Comparison of ENCODE assay signal across 8 cellular contexts in the genomic region with DNA sequence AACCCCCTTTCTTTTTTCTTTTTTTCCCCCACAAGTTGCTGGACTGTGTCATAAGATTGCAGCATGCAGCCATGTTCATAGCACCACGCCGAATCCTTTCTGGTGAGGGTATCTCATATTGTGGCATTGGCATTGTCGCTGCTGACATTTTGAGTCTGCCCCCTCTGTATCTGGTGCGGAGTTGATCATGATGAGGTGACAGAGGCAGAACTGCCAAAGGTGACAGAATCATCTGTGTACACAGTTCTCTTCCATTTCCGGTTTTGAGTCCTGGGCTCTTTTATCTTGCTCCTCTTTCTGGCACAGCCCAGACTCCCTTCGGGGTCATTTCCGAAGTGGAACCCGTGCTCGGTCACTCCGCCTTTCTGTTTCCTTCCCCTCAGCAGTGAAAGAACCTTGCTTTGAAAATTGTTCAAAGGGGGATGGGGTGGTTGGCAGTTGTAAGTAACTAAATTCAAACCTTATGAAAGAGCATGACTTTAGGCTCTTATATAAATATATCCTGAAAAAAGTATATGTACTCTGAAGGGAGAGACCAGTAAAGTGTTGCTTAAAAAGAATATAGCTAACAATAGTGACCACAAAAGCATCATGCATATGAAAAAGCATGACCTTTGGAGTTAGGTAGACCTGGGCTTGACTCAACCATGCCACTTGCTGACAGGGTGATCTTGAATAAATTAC. TPM values are rescaled to one million over a fixed set of nuclear protein-coding genes. Genes with fewer than 3 reads are reported as not detected.
A peak's percentile ranks its signal among the peaks of the same experiment; 100 is the strongest.
DNase-seq lines count a peak whose midpoint lies in the region; ATAC-seq, FAIRE-seq and TF ChIP-seq lines count a peak whose summit lies in the region.

No MANE protein-coding gene starts in this region.

- WGBS in smooth muscle cell (ENCODE audit: low lambda C conversion rate): 61% methylated on average over 10 of the region's 10 CpGs

- H3K27me3 ChIP-seq in SJCRH30: no peaks in the 10 kb centered on the region
- H3K27me3 ChIP-seq in smooth muscle cell (ENCODE audit: low read depth): no peaks in the 10 kb centered on the region

- no peak overlapping the region for H3K4me3 Mint-ChIP-seq in mesothelial cell of epicardium
- H3K4me3 Mint-ChIP-seq in chondrocyte (ENCODE audit: unreplicated experiment): no peak overlapping the region

- no peaks in the 10 kb centered on the region for H4K20me1 ChIP-seq in smooth muscle cell (ENCODE audit: low read depth)

- TF ChIP-seq CTCF in mesothelial cell of epicardium (IDR thresholded peaks at IDR 0.05; ENCODE audit: unreplicated experiment) (no peak), smooth muscle cell (IDR thresholded peaks at IDR 0.05; ENCODE audit: borderline replicate concordance, insufficient read depth, poor library complexity, severe bottlenecking) (no peak), chondrocyte (IDR thresholded peaks at IDR 0.05) (no peak)

- H3K27ac Mint-ChIP-seq in mesothelial cell of epicardium: peak overlapping the region; percentile 15
- H3K27ac Mint-ChIP-seq in chondrocyte (ENCODE audit: unreplicated experiment): no peak overlapping the region

- no peaks in the 10 kb centered on the region for H3K79me2 ChIP-seq in smooth muscle cell (ENCODE audit: low read depth)

- FAIRE-seq in GM19239 (lab: Jason Lieb, UNC): peak; percentile 86

- no peaks in the 10 kb centered on the region for H3K4me1 ChIP-seq in SJCRH30
- no peaks in the 10 kb centered on the region for H3K4me1 ChIP-seq in smooth muscle cell (ENCODE audit: low read depth)

- ATAC-seq in HG03095 (IDR thresholded peaks at IDR 0.05; ENCODE audit: unreplicated experiment): peak; percentile 93

- no peak overlapping the region for H3K4me3 ChIP-seq in SJCRH30
- no peak overlapping the region for H3K4me3 ChIP-seq in smooth muscle cell

- H3F3A ChIP-seq in smooth muscle cell (ENCODE audit: low read depth): no peaks in the 10 kb centered on the region

- H3K4me2 ChIP-seq in smooth muscle cell: no peak overlapping the region

- H3K9me3 Mint-ChIP-seq in mesothelial cell of epicardium (no peaks in the 10 kb centered on the region), chondrocyte (ENCODE audit: low read depth) (no peaks in the 10 kb centered on the region)

- H3K9me3 ChIP-seq in SJCRH30 (replicated peaks): no peaks in the 10 kb centered on the region; the same call in 1 of the 2 replicates
- H3K9me3 ChIP-seq in smooth muscle cell (replicated peaks; ENCODE audit: low read depth): no peaks in the 10 kb centered on the region

- no peaks in the 10 kb centered on the region for H3K36me3 Mint-ChIP-seq in mesothelial cell of epicardium
- H3K36me3 Mint-ChIP-seq in chondrocyte (ENCODE audit: low read depth): no peaks in the 10 kb centered on the region

- H3K9ac ChIP-seq in smooth muscle cell (ENCODE audit: low read depth): no peak overlapping the region

- H2AFZ ChIP-seq in smooth muscle cell (ENCODE audit: low read depth): no peak overlapping the region

- DNase-seq in GM19239 (ENCODE audit: insufficient read length, low spot score): peak; percentile 38
- peak; percentile 17 for DNase-seq in activated T-cell treated with anti-CD3 and anti-CD28 coated beads, Interleukin-2, amount 50 U/mL, for 1 hour
- no peak for DNase-seq in mesothelial cell of epicardium (ENCODE audit: low spot score in 2 of 2, unreplicated experiment in 2 of 2)
- no peak for DNase-seq in SJCRH30
- no peak for DNase-seq in smooth muscle cell (lab: John Stamatoyannopoulos, UW; ENCODE audit: unreplicated experiment)
- no peak for DNase-seq in chondrocyte (ENCODE audit: low spot score)
- DNase-seq in activated CD4-positive, CD25-positive, alpha-beta regulatory T cell (lab: John Stamatoyannopoulos, UW): no peak

- peaks cover 8% of the 10 kb centered on the region for H3K4me1 Mint-ChIP-seq in mesothelial cell of epicardium
- no peaks in the 10 kb centered on the region for H3K4me1 Mint-ChIP-seq in chondrocyte (ENCODE audit: low read depth)

- H3K27me3 Mint-ChIP-seq in mesothelial cell of epicardium (ENCODE audit: low read depth): no peaks in the 10 kb centered on the region
- H3K27me3 Mint-ChIP-seq in chondrocyte (ENCODE audit: low read depth): no peaks in the 10 kb centered on the region

- no peak overlapping the region for H3K27ac ChIP-seq in SJCRH30
- no peak overlapping the region for H3K27ac ChIP-seq in smooth muscle cell (ENCODE audit: low read depth)

- H3K36me3 ChIP-seq in SJCRH30 (no peaks in the 10 kb centered on the region), smooth muscle cell (ENCODE audit: low read depth) (no peaks in the 10 kb centered on the region)

RNA-seq across cellular contexts. Expression of a gene that starts 55.0 kb away (rescaled TPM):
- 22.2 to 23.2 TPM (median 22.3 TPM) in 3 replicates for total RNA-seq in mesothelial cell of epicardium
- 42.6 and 56.1 TPM in 2 replicates for total RNA-seq in SJCRH30 (2014; rRNA removed; shearing (Covaris generic))
- 29.4 and 32.0 TPM in 2 replicates for total RNA-seq in smooth muscle cell
- 3.9 and 11.9 TPM in 2 replicates for polyA plus RNA-seq in smooth muscle cell
- 18.3 to 21.7 TPM (median 20.8 TPM) in 3 replicates for total RNA-seq in chondrocyte

Comparison
In these comparisons a context has a peak if more than half of its experiments do, and no peak if none do; other contexts are left out.
1. DNase-seq: peak in GM19239 (single experiment) and activated T-cell treated with anti-CD3 and anti-CD28 coated beads, Interleukin-2, amount 50 U/mL, for 1 hour (single experiment); none in mesothelial cell of epicardium (0 of 2), SJCRH30 (0 of 2), smooth muscle cell (single experiment), chondrocyte (single experiment) and activated CD4-positive, CD25-positive, alpha-beta regulatory T cell (0 of 4).